10 cellular contexts compared by ENCODE assay signal in the genomic region with DNA sequence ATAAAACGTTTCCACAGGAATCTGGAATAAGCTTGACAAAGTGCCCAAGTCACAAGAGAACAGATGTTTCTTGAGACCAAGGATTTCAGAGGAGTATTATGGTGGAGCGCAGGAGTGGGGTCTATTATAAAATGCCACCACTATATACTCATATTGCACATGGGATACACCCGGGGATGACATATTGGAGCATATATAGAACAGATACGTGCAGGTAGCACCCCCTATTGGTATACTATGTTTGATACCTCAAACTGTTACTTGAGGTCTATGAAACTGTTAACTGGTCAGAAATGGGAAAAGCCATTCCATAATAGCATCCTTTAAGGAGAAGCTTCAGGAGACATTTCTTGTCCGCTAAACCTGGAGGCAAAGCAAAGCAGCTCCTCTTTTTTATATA.
DNase-seq lines count a peak whose midpoint lies in the region; ATAC-seq, FAIRE-seq and TF ChIP-seq lines count a peak whose summit lies in the region.
"Had no signal": no experiment of that assay in that cellular context is flagged by ENCODE, and none has a peak within 500 bp of the region (broad histone marks: within the 10 kb centered on the region; RNA-seq: fewer than 3 reads in every experiment).

No MANE protein-coding gene starts in this region.

- H3K36me3 Mint-ChIP-seq in GM23338 (ENCODE audit: low read depth), result peaks cover 8% of the 10 kb centered on the region; the same call in 2 of the 3 replicates
- H3K36me3 Mint-ChIP-seq in activated CD4-positive, alpha-beta memory T cell treated with anti-CD3 and anti-CD28 coated beads, Interleukin-2, amount 10 ng/mL, durations not matched to agents 7 days and 5 days (ENCODE audit: low read depth), result no peaks in the 10 kb centered on the region

- no peak overlapping the region for H2AFZ ChIP-seq in GM23338

- POLR2A ChIA-PET in activated CD4-positive, alpha-beta memory T cell treated with anti-CD3 and anti-CD28 coated beads, Interleukin-2, amount 10 ng/mL, durations not matched to agents 7 days and 5 days (lab: Charles Lee), result no interaction called here

- ATAC-seq in GM23338 (peak; percentile 28; the same call in 1 of the 3 replicates), left colon (peak; percentile 58), HG02571 (IDR thresholded peaks at IDR 0.05; ENCODE audit: unreplicated experiment) (no peak), esophagus mucosa (no peak), GM21526 (IDR thresholded peaks at IDR 0.05; ENCODE audit: low FRiP score, unreplicated experiment) (no peak)

- no peaks in the 10 kb centered on the region for H4K20me1 ChIP-seq in GM23338 (replicated peaks; ENCODE audit: insufficient read depth)

- no peak overlapping the region for H3K27ac Mint-ChIP-seq in GM23338
- no peak overlapping the region for H3K27ac Mint-ChIP-seq in activated CD4-positive, alpha-beta memory T cell treated with anti-CD3 and anti-CD28 coated beads, Interleukin-2, amount 10 ng/mL, durations not matched to agents 7 days and 5 days

- H3K4me2 ChIP-seq in GM23338, result no peak overlapping the region

- no peaks in the 10 kb centered on the region for H3K36me3 ChIP-seq in GM23338 (ENCODE audit: insufficient read depth)
- H3K36me3 ChIP-seq: sigmoid colon had no signal

- no peaks in the 10 kb centered on the region for H3K9me2 ChIP-seq in GM23338 (ENCODE audit: insufficient read depth)

- DNase-seq in ELR (ENCODE audit: low read depth) (peak; percentile 52), GM23338 (ENCODE audit: low spot score) (peak; percentile 43), RCC 7860 (ENCODE audit: low spot score) (peak; percentile 6), left colon (no peak)
- no peak for DNase-seq in activated CD4-positive, alpha-beta memory T cell treated with anti-CD3 and anti-CD28 coated beads, Interleukin-2, amount 10 ng/mL, durations not matched to agents 7 days and 5 days
- DNase-seq: NCI-H774, sigmoid colon had no signal

- FAIRE-seq in RCC 7860 (lab: Jason Lieb, UNC), result no peak

- no peaks in the 10 kb centered on the region for H3K9me3 Mint-ChIP-seq in GM23338
- no peaks in the 10 kb centered on the region for H3K9me3 Mint-ChIP-seq in activated CD4-positive, alpha-beta memory T cell treated with anti-CD3 and anti-CD28 coated beads, Interleukin-2, amount 10 ng/mL, durations not matched to agents 7 days and 5 days

- TF ChIP-seq CTCF in GM23338 (conservative IDR thresholded peaks at IDR 0.05; ENCODE audit: low read depth in 2 of 2), result peak; percentile 49 to 52

- CTCF ChIA-PET in activated CD4-positive, alpha-beta memory T cell treated with anti-CD3 and anti-CD28 coated beads, Interleukin-2, amount 10 ng/mL, durations not matched to agents 7 days and 5 days (lab: Charles Lee), result interaction anchor here (1.3 kb wide), 1 partner anchor 166 kb away, joined by 3 read pairs; no protein-coding TSS in a partner anchor

- no peak overlapping the region for H3K4me3 ChIP-seq in GM23338
- H3K4me3 ChIP-seq: sigmoid colon had no signal

- H3K4me1 ChIP-seq in GM23338 (ENCODE audit: insufficient read depth), result no peaks in the 10 kb centered on the region

- H3K4me1 Mint-ChIP-seq in GM23338, result no peaks in the 10 kb centered on the region
- H3K4me1 Mint-ChIP-seq in activated CD4-positive, alpha-beta memory T cell treated with anti-CD3 and anti-CD28 coated beads, Interleukin-2, amount 10 ng/mL, durations not matched to agents 7 days and 5 days, result no peaks in the 10 kb centered on the region

- no peaks in the 10 kb centered on the region for H3K27me3 ChIP-seq in GM23338 (ENCODE audit: insufficient read depth)

- no peak overlapping the region for H3K4me3 Mint-ChIP-seq in GM23338
- H3K4me3 Mint-ChIP-seq in activated CD4-positive, alpha-beta memory T cell treated with anti-CD3 and anti-CD28 coated beads, Interleukin-2, amount 10 ng/mL, durations not matched to agents 7 days and 5 days, result no peak overlapping the region

- no peaks in the 10 kb centered on the region for H3F3A ChIP-seq in GM23338 (replicated peaks; ENCODE audit: low read depth)

- H3K27ac ChIP-seq in GM23338 (ENCODE audit: low read depth), result no peak overlapping the region
- H3K27ac ChIP-seq: sigmoid colon had no signal

- H3K79me2 ChIP-seq in GM23338 (replicated peaks; ENCODE audit: insufficient read depth), result no peaks in the 10 kb centered on the region

- H3K27me3 Mint-ChIP-seq in GM23338 (ENCODE audit: insufficient read depth, low read depth, poor library complexity), result peaks cover 2% of the 10 kb centered on the region
- H3K27me3 Mint-ChIP-seq in activated CD4-positive, alpha-beta memory T cell treated with anti-CD3 and anti-CD28 coated beads, Interleukin-2, amount 10 ng/mL, durations not matched to agents 7 days and 5 days, result no peaks in the 10 kb centered on the region

- intact Hi-C loops in left colon (cut with DNase I, micrococcal nuclease), result no loop called here

TF ChIP-seq in GM23338, 12 proteins besides CTCF, POLR2A, EP300 and RAD21 (continues in another document):
- TF ChIP-seq, protein P1, sequence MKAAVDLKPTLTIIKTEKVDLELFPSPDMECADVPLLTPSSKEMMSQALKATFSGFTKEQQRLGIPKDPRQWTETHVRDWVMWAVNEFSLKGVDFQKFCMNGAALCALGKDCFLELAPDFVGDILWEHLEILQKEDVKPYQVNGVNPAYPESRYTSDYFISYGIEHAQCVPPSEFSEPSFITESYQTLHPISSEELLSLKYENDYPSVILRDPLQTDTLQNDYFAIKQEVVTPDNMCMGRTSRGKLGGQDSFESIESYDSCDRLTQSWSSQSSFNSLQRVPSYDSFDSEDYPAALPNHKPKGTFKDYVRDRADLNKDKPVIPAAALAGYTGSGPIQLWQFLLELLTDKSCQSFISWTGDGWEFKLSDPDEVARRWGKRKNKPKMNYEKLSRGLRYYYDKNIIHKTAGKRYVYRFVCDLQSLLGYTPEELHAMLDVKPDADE (IDR thresholded peaks at IDR 0.05), result no peak
- TF ChIP-seq, protein P2, sequence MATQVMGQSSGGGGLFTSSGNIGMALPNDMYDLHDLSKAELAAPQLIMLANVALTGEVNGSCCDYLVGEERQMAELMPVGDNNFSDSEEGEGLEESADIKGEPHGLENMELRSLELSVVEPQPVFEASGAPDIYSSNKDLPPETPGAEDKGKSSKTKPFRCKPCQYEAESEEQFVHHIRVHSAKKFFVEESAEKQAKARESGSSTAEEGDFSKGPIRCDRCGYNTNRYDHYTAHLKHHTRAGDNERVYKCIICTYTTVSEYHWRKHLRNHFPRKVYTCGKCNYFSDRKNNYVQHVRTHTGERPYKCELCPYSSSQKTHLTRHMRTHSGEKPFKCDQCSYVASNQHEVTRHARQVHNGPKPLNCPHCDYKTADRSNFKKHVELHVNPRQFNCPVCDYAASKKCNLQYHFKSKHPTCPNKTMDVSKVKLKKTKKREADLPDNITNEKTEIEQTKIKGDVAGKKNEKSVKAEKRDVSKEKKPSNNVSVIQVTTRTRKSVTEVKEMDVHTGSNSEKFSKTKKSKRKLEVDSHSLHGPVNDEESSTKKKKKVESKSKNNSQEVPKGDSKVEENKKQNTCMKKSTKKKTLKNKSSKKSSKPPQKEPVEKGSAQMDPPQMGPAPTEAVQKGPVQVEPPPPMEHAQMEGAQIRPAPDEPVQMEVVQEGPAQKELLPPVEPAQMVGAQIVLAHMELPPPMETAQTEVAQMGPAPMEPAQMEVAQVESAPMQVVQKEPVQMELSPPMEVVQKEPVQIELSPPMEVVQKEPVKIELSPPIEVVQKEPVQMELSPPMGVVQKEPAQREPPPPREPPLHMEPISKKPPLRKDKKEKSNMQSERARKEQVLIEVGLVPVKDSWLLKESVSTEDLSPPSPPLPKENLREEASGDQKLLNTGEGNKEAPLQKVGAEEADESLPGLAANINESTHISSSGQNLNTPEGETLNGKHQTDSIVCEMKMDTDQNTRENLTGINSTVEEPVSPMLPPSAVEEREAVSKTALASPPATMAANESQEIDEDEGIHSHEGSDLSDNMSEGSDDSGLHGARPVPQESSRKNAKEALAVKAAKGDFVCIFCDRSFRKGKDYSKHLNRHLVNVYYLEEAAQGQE (IDR thresholded peaks at IDR 0.05; ENCODE audit: unreplicated experiment), result no peak
- no peak for TF ChIP-seq EZH2phosphoT487 (IDR thresholded peaks at IDR 0.05; ENCODE audit: unreplicated experiment)
- TF ChIP-seq ZNF331 (CRISPR knock-in tag; IDR thresholded peaks at IDR 0.05; ENCODE audit: low read depth), result no peak
- no peak for TF ChIP-seq POLR2AphosphoS5 (IDR thresholded peaks at IDR 0.05; ENCODE audit: low read depth)
- TF ChIP-seq JUNB (IDR thresholded peaks at IDR 0.05; ENCODE audit: unreplicated experiment), result no peak
- no peak for TF ChIP-seq EZH2 (IDR thresholded peaks at IDR 0.05; ENCODE audit: low read depth, unreplicated experiment)

Comparison
In these comparisons a context has a peak if more than half of its experiments do, and no peak if none do; other contexts are left out.
1. DNase-seq: peak in ELR (single experiment), GM23338 (single experiment) and RCC 7860 (single experiment); none in left colon (0 of 2) and activated CD4-positive, alpha-beta memory T cell treated with anti-CD3 and anti-CD28 coated beads, Interleukin-2, amount 10 ng/mL, durations not matched to agents 7 days and 5 days (single experiment).
2. ATAC-seq: peak in GM23338 (single experiment) and left colon (single experiment); none in HG02571 (single experiment), esophagus mucosa (single experiment) and GM21526 (single experiment).